8 cellular contexts compared by ENCODE assay signal in genomic region chr11:62621027-62621566, GRCh38. TPM values are rescaled to one million over a fixed set of nuclear protein-coding genes. Genes with fewer than 3 reads are reported as not detected.
DNase-seq lines count a peak whose midpoint lies in the region; ATAC-seq and TF ChIP-seq lines count a peak whose summit lies in the region.

No MANE protein-coding gene starts in this region.

- H3K27ac Mint-ChIP-seq in T-cell: peak overlapping the region; percentile 95 to 97

- H3K36me3 Mint-ChIP-seq in T-cell: peaks cover 9% of the 10 kb centered on the region

- no peaks in the 10 kb centered on the region for H3K27me3 Mint-ChIP-seq in T-cell

- CTCF ChIA-PET in T-cell (lab: Charles Lee): interaction anchor here in 1 of 2 donors (0.5 to 2.3 kb wide), 8 partner anchors 9 to 198 kb away, joined by 3 to 17 read pairs (median 6); partner anchors contain the start of genes C11orf98, CSKMT and TUT1

- H3K4me3 ChIP-seq in GM12875 (ENCODE audit: low read depth, low read length) (peak overlapping the region; percentile 90), fibroblast of pulmonary artery (replicated peaks; ENCODE audit: low read depth, low read length) (peak overlapping the region; percentile 75), retinal pigment epithelial cell (ENCODE audit: low read length) (peak overlapping the region; percentile 78)

- H3K4me3 Mint-ChIP-seq in T-cell: peak overlapping the region; percentile 90 to 99 (median 94)

- DNase-seq in T-cell: no peak
- DNase-seq in fibroblast of pulmonary artery (ENCODE audit: low read depth): no peak
- no peak for DNase-seq in retinal pigment epithelial cell (ENCODE audit: low read depth)
- no peak for DNase-seq in stimulated activated CD8-positive, alpha-beta memory T cell treated with anti-CD3 and anti-CD28 coated beads, Interleukin-4, amount 100 ng/mL, for 48 hours
- no peak for DNase-seq in inferior parietal cortex (ENCODE audit: extremely low spot score)
- no peak for DNase-seq in epidermal melanocyte (ENCODE audit: insufficient read length, low spot score)

- H3K4me1 Mint-ChIP-seq in T-cell: peaks cover 17 to 27% (median 24%) of the 10 kb centered on the region in 3 donors

- TF ChIP-seq CTCF in GM12875 (IDR thresholded peaks at IDR 0.05; ENCODE audit: borderline replicate concordance, insufficient read depth, low read depth, low read length) (no peak), fibroblast of pulmonary artery (IDR thresholded peaks at IDR 0.05; ENCODE audit: low read length, missing control alignments) (no peak), retinal pigment epithelial cell (conservative IDR thresholded peaks at IDR 0.05; ENCODE audit: low read depth, low read length) (no peak)

- ATAC-seq in T-cell (replicated peaks in 1 of 4) (no peak), HG03378 (IDR thresholded peaks at IDR 0.05; ENCODE audit: unreplicated experiment) (no peak)

- H3K9me3 Mint-ChIP-seq in T-cell: no peaks in the 10 kb centered on the region

- POLR2A ChIA-PET in T-cell (lab: Charles Lee): interaction anchor here (0.7 to 1.5 kb wide), 4 partner anchors 29 to 233 kb away, joined by 6 to 9 read pairs (median 8); partner anchors contain the start of genes C11orf98 (in 1 of the 2), CSKMT (in 1 of the 2) and TUT1 (in 1 of the 2)

RNA-seq across cellular contexts. Expression of gene B3GAT3, which starts 0.7 kb away (rescaled TPM):
- total RNA-seq in T-cell: 10 to 100 TPM; 59.0 to 94.5 (median 90.5) TPM

RNA-seq across cellular contexts. Expression of gene ROM1, which starts 8.0 kb away (rescaled TPM):
- total RNA-seq in T-cell: 1 to 10 TPM; 1.6 to 4.5 (median 3.5) TPM

RNA-seq across cellular contexts. Expression of gene EML3, which starts 8.5 kb away (rescaled TPM):
- total RNA-seq in T-cell: 100 to 1,000 TPM; 160 to 372 (median 328) TPM

RNA-seq across cellular contexts. Expression of gene MTA2, which starts 19.4 kb away (rescaled TPM):
- 100 to 1,000 TPM; 151 to 185 (median 184) TPM for total RNA-seq in T-cell

RNA-seq across cellular contexts. Expression of gene GANAB, which starts 25.3 kb away (rescaled TPM):
- total RNA-seq in T-cell: 100 to 1,000 TPM; 216 to 278 (median 257) TPM
